Comparison of ENCODE assay signal across 8 cellular contexts in the genomic region with DNA sequence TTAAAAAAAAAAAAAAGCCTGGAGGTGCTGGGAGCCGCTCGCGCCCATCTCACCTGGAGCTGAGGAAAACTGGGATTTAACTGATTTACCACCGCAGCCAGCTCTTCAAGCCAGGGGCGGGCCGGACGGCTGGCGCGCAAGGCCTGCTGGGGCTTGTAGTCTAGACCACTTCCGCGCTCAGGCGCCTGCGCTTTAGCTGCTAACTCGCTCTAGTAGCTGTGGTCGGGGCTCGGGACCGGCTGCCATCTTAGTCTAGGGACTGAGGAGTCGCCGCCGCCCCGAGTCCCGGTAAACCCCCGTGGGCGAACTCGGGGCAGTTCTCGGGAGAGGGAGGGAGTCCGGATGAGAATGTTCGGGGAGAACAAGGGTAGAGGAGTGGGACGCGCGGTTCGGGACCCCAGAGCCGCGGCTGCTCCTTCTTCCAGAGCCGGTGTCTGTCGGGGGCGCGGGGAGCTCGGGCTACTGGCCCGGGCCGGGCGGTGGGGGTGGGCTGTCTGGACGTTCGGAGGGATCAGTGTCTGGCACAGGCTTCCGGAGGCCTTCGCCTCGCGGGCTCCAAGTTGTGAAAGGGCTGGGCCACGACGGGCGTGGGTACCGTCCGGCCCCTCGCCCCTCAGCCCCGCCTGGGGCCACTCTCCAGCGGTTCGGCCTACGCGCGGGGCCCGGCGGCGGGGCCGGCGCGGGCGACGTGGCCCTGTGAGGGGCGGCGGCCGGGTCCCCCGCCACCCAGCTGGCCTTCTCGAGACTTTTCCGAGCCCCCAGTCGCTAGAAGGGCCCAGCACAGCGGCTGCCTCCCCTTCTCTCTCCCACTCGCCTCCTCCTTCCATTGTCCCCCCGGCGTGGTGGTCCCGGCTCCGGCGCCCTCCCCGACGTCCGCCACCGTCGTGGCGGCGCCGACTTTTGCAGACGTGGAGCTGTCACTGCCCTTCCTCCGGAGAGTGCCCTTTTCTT. TPM values are rescaled to one million over a fixed set of nuclear protein-coding genes. Genes with fewer than 3 reads are reported as not detected.
DNase-seq lines count a peak whose midpoint lies in the region; ATAC-seq and TF ChIP-seq lines count a peak whose summit lies in the region.

ITCH (plus strand) TSS at position 212 of the 951 bp plus-strand sequence. CDS start 30,539 bp downstream, outside the sequence.

- H3K4me3 Mint-ChIP-seq in activated CD4-positive, alpha-beta T cell treated with anti-CD3 and anti-CD28 coated beads, Interleukin-2, amount 10 ng/mL, durations not matched to agents 24 days and 14 days, result peak within 1 kb of the TSS; percentile 95

- H3K4me3 ChIP-seq in BE2C (ENCODE audit: low read depth, low read length), result peak within 1 kb of the TSS; percentile 98
- H3K4me3 ChIP-seq in coronary artery, result peak within 1 kb of the TSS; percentile 89

- H3K9me3 Mint-ChIP-seq in activated CD4-positive, alpha-beta T cell treated with anti-CD3 and anti-CD28 coated beads, Interleukin-2, amount 10 ng/mL, durations not matched to agents 24 days and 14 days, result peaks cover 3% of the 10 kb centered on the region

- peaks cover 5% of the 10 kb centered on the region for H3K4me1 ChIP-seq in BE2C

- H3K27ac Mint-ChIP-seq in activated CD4-positive, alpha-beta T cell treated with anti-CD3 and anti-CD28 coated beads, Interleukin-2, amount 10 ng/mL, durations not matched to agents 24 days and 14 days, result peak within 1 kb of the TSS; percentile 98

- ATAC-seq in HG03460 (IDR thresholded peaks at IDR 0.05; ENCODE audit: unreplicated experiment), result peak; percentile 94

- intact Hi-C loops in activated CD4-positive, alpha-beta T cell treated with anti-CD3 and anti-CD28 coated beads, Interleukin-2, amount 10 ng/mL, durations not matched to agents 24 days and 14 days (cut with micrococcal nuclease), result loop anchor here (1.0 to 10.0 kb wide), 5 partner anchors 44 to 1879 kb away; partner anchors contain the start of genes AHCY, DYNLRB1 and SCAND1

- H3K9me3 ChIP-seq in BE2C, result no peaks in the 10 kb centered on the region

- peak within 1 kb of the TSS; percentile 95 to 97 for H3K27ac ChIP-seq in coronary artery

- peak; percentile 97 for DNase-seq in BE2C
- DNase-seq in GM19240 (ENCODE audit: insufficient read length, low spot score), result peak; percentile 94
- peak; percentile 94 to 99 for DNase-seq in NCI-H526 (lab: John Stamatoyannopoulos, UW)
- peak; percentile 98 for DNase-seq in activated CD4-positive, alpha-beta T cell treated with anti-CD3 and anti-CD28 coated beads, Interleukin-2, amount 10 ng/mL, durations not matched to agents 24 days and 14 days
- peak; percentile 95 for DNase-seq in coronary artery (ENCODE audit: low spot score)
- DNase-seq in left kidney (ENCODE audit: low read depth, low spot score), result peak; percentile 98
- peak; percentile 92 to 93 for DNase-seq in stimulated activated CD4-positive, alpha-beta T cell treated with anti-CD3 and anti-CD28 coated beads, Interleukin-2, amount 100 ng/mL, for 24 hours

- peaks cover 35% of the 10 kb centered on the region for H3K4me1 Mint-ChIP-seq in activated CD4-positive, alpha-beta T cell treated with anti-CD3 and anti-CD28 coated beads, Interleukin-2, amount 10 ng/mL, durations not matched to agents 24 days and 14 days

- no peaks in the 10 kb centered on the region for H3K27me3 ChIP-seq in BE2C

- peaks cover 21% of the 10 kb centered on the region for H3K36me3 Mint-ChIP-seq in activated CD4-positive, alpha-beta T cell treated with anti-CD3 and anti-CD28 coated beads, Interleukin-2, amount 10 ng/mL, durations not matched to agents 24 days and 14 days (ENCODE audit: low read depth)

- H3K36me3 ChIP-seq in BE2C, result peaks cover 17% of the 10 kb centered on the region

- no peaks in the 10 kb centered on the region for H3K27me3 Mint-ChIP-seq in activated CD4-positive, alpha-beta T cell treated with anti-CD3 and anti-CD28 coated beads, Interleukin-2, amount 10 ng/mL, durations not matched to agents 24 days and 14 days

- no peak for TF ChIP-seq CTCF in BE2C (IDR thresholded peaks at IDR 0.05; ENCODE audit: low read depth, low read length)
- TF ChIP-seq CTCF in coronary artery (IDR thresholded peaks at IDR 0.05), result no peak

RNA-seq across cellular contexts. Expression of gene ITCH, which starts in this region (rescaled TPM):
- 17.6 TPM for polyA plus RNA-seq in BE2C (2012; ENCODE audit: insufficient read depth, insufficient read length, low read depth)
- total RNA-seq in activated CD4-positive, alpha-beta T cell treated with anti-CD3 and anti-CD28 coated beads, Interleukin-2, amount 10 ng/mL, durations not matched to agents 24 days and 14 days, result 55.6 and 55.7 TPM in 2 replicates

Comparison
In these comparisons a context has a peak if more than half of its experiments do, and no peak if none do; other contexts are left out.
1. Peak in every context shown above with its lines: DNase-seq, ATAC-seq, H3K4me3 ChIP-seq and H3K27ac ChIP-seq.